1 cellular context compared by ENCODE assay signal in genomic region chr6:11392778-11393507, GRCh38.
A peak's percentile ranks its signal among the peaks of the same experiment; 100 is the strongest.
TF ChIP-seq lines count a peak whose summit lies in the region.

No MANE protein-coding gene starts in this region.

TF ChIP-seq in HepG2, 621 proteins besides CTCF, POLR2A, EP300 and RAD21 (continued from another document and continues in another):
- TF ChIP-seq, protein P1, sequence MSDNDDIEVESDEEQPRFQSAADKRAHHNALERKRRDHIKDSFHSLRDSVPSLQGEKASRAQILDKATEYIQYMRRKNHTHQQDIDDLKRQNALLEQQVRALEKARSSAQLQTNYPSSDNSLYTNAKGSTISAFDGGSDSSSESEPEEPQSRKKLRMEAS (IDR thresholded peaks at IDR 0.05): peak; percentile 94
- TF ChIP-seq, protein P2, sequence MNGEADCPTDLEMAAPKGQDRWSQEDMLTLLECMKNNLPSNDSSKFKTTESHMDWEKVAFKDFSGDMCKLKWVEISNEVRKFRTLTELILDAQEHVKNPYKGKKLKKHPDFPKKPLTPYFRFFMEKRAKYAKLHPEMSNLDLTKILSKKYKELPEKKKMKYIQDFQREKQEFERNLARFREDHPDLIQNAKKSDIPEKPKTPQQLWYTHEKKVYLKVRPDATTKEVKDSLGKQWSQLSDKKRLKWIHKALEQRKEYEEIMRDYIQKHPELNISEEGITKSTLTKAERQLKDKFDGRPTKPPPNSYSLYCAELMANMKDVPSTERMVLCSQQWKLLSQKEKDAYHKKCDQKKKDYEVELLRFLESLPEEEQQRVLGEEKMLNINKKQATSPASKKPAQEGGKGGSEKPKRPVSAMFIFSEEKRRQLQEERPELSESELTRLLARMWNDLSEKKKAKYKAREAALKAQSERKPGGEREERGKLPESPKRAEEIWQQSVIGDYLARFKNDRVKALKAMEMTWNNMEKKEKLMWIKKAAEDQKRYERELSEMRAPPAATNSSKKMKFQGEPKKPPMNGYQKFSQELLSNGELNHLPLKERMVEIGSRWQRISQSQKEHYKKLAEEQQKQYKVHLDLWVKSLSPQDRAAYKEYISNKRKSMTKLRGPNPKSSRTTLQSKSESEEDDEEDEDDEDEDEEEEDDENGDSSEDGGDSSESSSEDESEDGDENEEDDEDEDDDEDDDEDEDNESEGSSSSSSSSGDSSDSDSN (CRISPR knock-in tag; IDR thresholded peaks at IDR 0.05): peak; percentile 41; the same call in 1 of the 2 replicates
- TF ChIP-seq HMGXB3 (CRISPR knock-in tag; IDR thresholded peaks at IDR 0.05; ENCODE audit: borderline replicate concordance) (peak; percentile 75; the same call in 1 of the 2 replicates), ZHX1 (CRISPR knock-in tag; IDR thresholded peaks at IDR 0.05; ENCODE audit: low read depth) (peak; percentile 75), ZNF891 (CRISPR knock-in tag; IDR thresholded peaks at IDR 0.05) (peak; percentile 38; the same call in 1 of the 2 replicates), SSRP1 (CRISPR knock-in tag; IDR thresholded peaks at IDR 0.05) (peak; percentile 98), ESRRA (CRISPR knock-in tag; IDR thresholded peaks at IDR 0.05; ENCODE audit: low read depth) (no peak; the same call in 1 of the 2 replicates), NCOR1 (IDR thresholded peaks at IDR 0.05; ENCODE audit: borderline replicate concordance, low read length) (peak; percentile 91), MEIS1 (CRISPR knock-in tag; IDR thresholded peaks at IDR 0.05; ENCODE audit: borderline replicate concordance) (peak; percentile 91), ZNF598 (CRISPR knock-in tag; IDR thresholded peaks at IDR 0.05; ENCODE audit: borderline replicate concordance) (peak; percentile 83), ZNF644 (CRISPR knock-in tag; IDR thresholded peaks at IDR 0.05; ENCODE audit: low read depth) (peak; percentile 94), ZEB1 (IDR thresholded peaks at IDR 0.05; ENCODE audit: insufficient replicate concordance, low read depth) (no peak), ZNF749 (CRISPR knock-in tag; IDR thresholded peaks at IDR 0.05; ENCODE audit: borderline replicate concordance) (no peak), HMG20B (CRISPR knock-in tag; conservative IDR thresholded peaks at IDR 0.05) (peak; percentile 95), JUNB (CRISPR knock-in tag; IDR thresholded peaks at IDR 0.05; ENCODE audit: borderline replicate concordance) (peak; percentile 84), ZNF737 (CRISPR knock-in tag; IDR thresholded peaks at IDR 0.05; ENCODE audit: borderline replicate concordance) (no peak; the same call in 1 of the 2 replicates), KLF9 (CRISPR knock-in tag; IDR thresholded peaks at IDR 0.05; ENCODE audit: low read depth) (no peak), ZNF441 (CRISPR knock-in tag; IDR thresholded peaks at IDR 0.05; ENCODE audit: borderline replicate concordance) (peak; percentile 91), LRRFIP1 (CRISPR knock-in tag; conservative IDR thresholded peaks at IDR 0.05) (no peak), CHCHD3 (CRISPR knock-in tag; IDR thresholded peaks at IDR 0.05) (no peak), RERE (CRISPR knock-in tag; IDR thresholded peaks at IDR 0.05; ENCODE audit: low read depth) (peak; percentile 93), ZNF546 (CRISPR knock-in tag; conservative IDR thresholded peaks at IDR 0.05) (no peak; the same call in 1 of the 2 replicates), GLMP (CRISPR knock-in tag; IDR thresholded peaks at IDR 0.05; ENCODE audit: borderline replicate concordance) (no peak)
- TF ChIP-seq, protein P3, sequence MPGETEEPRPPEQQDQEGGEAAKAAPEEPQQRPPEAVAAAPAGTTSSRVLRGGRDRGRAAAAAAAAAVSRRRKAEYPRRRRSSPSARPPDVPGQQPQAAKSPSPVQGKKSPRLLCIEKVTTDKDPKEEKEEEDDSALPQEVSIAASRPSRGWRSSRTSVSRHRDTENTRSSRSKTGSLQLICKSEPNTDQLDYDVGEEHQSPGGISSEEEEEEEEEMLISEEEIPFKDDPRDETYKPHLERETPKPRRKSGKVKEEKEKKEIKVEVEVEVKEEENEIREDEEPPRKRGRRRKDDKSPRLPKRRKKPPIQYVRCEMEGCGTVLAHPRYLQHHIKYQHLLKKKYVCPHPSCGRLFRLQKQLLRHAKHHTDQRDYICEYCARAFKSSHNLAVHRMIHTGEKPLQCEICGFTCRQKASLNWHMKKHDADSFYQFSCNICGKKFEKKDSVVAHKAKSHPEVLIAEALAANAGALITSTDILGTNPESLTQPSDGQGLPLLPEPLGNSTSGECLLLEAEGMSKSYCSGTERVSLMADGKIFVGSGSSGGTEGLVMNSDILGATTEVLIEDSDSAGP (CRISPR knock-in tag; IDR thresholded peaks at IDR 0.05; ENCODE audit: borderline replicate concordance): peak; percentile 87
- TF ChIP-seq, protein P4, sequence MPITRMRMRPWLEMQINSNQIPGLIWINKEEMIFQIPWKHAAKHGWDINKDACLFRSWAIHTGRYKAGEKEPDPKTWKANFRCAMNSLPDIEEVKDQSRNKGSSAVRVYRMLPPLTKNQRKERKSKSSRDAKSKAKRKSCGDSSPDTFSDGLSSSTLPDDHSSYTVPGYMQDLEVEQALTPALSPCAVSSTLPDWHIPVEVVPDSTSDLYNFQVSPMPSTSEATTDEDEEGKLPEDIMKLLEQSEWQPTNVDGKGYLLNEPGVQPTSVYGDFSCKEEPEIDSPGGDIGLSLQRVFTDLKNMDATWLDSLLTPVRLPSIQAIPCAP (CRISPR knock-in tag; IDR thresholded peaks at IDR 0.05; ENCODE audit: low read depth): no peak
- TF ChIP-seq, protein P5, sequence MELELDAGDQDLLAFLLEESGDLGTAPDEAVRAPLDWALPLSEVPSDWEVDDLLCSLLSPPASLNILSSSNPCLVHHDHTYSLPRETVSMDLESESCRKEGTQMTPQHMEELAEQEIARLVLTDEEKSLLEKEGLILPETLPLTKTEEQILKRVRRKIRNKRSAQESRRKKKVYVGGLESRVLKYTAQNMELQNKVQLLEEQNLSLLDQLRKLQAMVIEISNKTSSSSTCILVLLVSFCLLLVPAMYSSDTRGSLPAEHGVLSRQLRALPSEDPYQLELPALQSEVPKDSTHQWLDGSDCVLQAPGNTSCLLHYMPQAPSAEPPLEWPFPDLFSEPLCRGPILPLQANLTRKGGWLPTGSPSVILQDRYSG (CRISPR knock-in tag; IDR thresholded peaks at IDR 0.05): 0 out of 2 replicates have a peak, but pooled peaks have one; percentile 58
- TF ChIP-seq, protein P6, sequence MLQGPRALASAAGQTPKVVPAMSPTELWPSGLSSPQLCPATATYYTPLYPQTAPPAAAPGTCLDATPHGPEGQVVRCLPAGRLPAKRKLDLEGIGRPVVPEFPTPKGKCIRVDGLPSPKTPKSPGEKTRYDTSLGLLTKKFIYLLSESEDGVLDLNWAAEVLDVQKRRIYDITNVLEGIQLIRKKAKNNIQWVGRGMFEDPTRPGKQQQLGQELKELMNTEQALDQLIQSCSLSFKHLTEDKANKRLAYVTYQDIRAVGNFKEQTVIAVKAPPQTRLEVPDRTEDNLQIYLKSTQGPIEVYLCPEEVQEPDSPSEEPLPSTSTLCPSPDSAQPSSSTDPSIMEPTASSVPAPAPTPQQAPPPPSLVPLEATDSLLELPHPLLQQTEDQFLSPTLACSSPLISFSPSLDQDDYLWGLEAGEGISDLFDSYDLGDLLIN (CRISPR knock-in tag; IDR thresholded peaks at IDR 0.05; ENCODE audit: borderline replicate concordance): 0 out of 2 replicates have a peak, but pooled peaks have one; percentile 64
